Comparison of ENCODE assay signal across 16 cellular contexts in the genomic region with DNA sequence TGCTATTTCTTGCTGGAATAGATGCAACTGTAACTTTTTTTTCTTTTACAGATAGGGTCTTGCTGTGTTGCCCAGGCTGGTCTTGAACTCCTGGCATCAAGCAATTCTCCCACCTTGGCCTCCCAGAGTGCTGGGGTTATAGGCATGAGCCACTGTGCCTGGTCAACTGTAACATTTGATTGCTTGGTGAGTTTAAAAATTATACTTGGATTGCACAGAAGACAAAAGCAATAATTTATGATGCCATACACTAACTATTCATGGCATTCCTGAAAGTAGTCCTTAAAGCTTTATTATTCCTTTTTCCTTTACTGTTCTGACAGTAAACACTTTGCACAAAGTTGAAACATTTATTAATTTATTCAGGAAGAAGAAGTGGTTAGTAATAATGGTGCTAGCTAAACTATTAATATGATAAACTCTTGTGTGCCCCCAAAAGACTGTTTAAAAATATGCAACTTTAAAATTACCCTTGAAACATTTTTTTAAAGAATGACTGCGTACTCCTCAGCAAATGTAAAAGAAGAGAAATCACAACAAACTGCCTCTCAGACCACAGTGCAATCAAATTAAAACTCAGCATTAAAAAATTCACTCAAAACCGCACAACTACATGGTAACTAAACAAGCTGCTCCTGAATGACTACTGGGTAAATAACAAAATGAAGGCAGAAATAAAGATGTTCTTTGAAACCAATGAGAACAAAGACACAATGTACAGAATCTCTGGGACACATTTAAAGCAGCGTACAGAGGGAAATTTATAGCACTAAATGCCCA. TPM values are rescaled to one million over a fixed set of nuclear protein-coding genes. Genes with fewer than 3 reads are reported as not detected.
"Had no signal": no experiment of that assay in that cellular context is flagged by ENCODE, and none has a peak within 500 bp of the region (broad histone marks: within the 10 kb centered on the region; RNA-seq: fewer than 3 reads in every experiment).

No MANE protein-coding gene starts in this region.

- H3K4me1 Mint-ChIP-seq: activated naive CD4-positive, alpha-beta T cell treated with anti-CD3 and anti-CD28 coated beads, Interleukin-2, amount 50 U/mL, for 24 hours had no signal

- ATAC-seq: left lobe of liver had no signal

- H3K27me3 ChIP-seq: adrenal gland, esophagus squamous epithelium, hepatocyte, stomach had no signal

- H3K9me3 ChIP-seq: adrenal gland, esophagus squamous epithelium, stomach had no signal

- DNase-seq: activated CD4-positive, CD25-positive, alpha-beta regulatory T cell treated with anti-CD3 and anti-CD28 coated beads, Interleukin-2, amount 50 U/mL, for 72 hours; activated CD8-positive, alpha-beta memory T cell treated with anti-CD3 and anti-CD28 coated beads for 24 hours; activated gamma-delta T cell; adrenal gland; effector CD8-positive, alpha-beta T cell; esophagus squamous epithelium; stimulated activated CD4-positive, alpha-beta T cell treated with anti-CD3 and anti-CD28 coated beads, Interleukin-15, amount 100 ng/mL, for 24 hours; stimulated activated CD4-positive, alpha-beta T cell treated with anti-CD3 and anti-CD28 coated beads, Interleukin-2, amount 100 ng/mL, for 48 hours; stomach; T1000 had no signal

- H3K27ac Mint-ChIP-seq: activated naive CD4-positive, alpha-beta T cell treated with anti-CD3 and anti-CD28 coated beads, Interleukin-2, amount 50 U/mL, for 24 hours; type B pancreatic cell had no signal

- H3K4me1 ChIP-seq: adrenal gland, esophagus squamous epithelium, stomach had no signal

- H3K36me3 ChIP-seq: adrenal gland, esophagus squamous epithelium, stomach had no signal

- H3K36me3 Mint-ChIP-seq: activated naive CD4-positive, alpha-beta T cell treated with anti-CD3 and anti-CD28 coated beads, Interleukin-2, amount 50 U/mL, for 24 hours; type B pancreatic cell had no signal

- H3K27ac ChIP-seq: adrenal gland, esophagus squamous epithelium, hepatocyte, skin epidermis, stomach had no signal

- H3K4me2 ChIP-seq: hepatocyte had no signal

- H3K4me3 Mint-ChIP-seq: activated naive CD4-positive, alpha-beta T cell treated with anti-CD3 and anti-CD28 coated beads, Interleukin-2, amount 50 U/mL, for 24 hours; type B pancreatic cell had no signal

- H3K4me3 ChIP-seq: esophagus squamous epithelium, hepatocyte, skin epidermis, stomach had no signal

- H2AFZ ChIP-seq: hepatocyte had no signal

- H3K9me3 Mint-ChIP-seq: activated naive CD4-positive, alpha-beta T cell treated with anti-CD3 and anti-CD28 coated beads, Interleukin-2, amount 50 U/mL, for 24 hours; type B pancreatic cell had no signal

RNA-seq across cellular contexts. Expression of a gene that starts 8.3 kb away (rescaled TPM):
- total RNA-seq: T-helper 1 cell treated with Interleukin-12 subunit alpha and Interleukin-12 subunit beta and Interleukin-4 antibody, amounts not matched to agents 30 ng/mL and 1 ng/mL, for 36 hours had no signal
